ENCODE assay signal across 10 cellular contexts in genomic region chr22:36395922-36396321, GRCh38. TPM values are rescaled to one million over a fixed set of nuclear protein-coding genes. Genes with fewer than 3 reads are reported as not detected.
DNase-seq lines count a peak whose midpoint lies in the region; TF ChIP-seq lines count a peak whose summit lies in the region.
"Had no signal": no experiment of that assay in that cellular context is flagged by ENCODE, and none has a peak within 500 bp of the region (broad histone marks: within the 10 kb centered on the region; RNA-seq: fewer than 3 reads in every experiment).

No MANE protein-coding gene starts in this region.

- H3K9me2 ChIP-seq in PC-9 (ENCODE audit: insufficient read depth): no peaks in the 10 kb centered on the region

- H3K4me1 ChIP-seq in PC-9 (replicated peaks; ENCODE audit: insufficient read depth): peaks cover 78% of the 10 kb centered on the region
- H3K4me1 ChIP-seq in esophagus (ENCODE audit: control insufficient read depth in 2 of 2, insufficient read depth in 2 of 2, low read length in 1 of 2): peaks cover 0 to 12% of the 10 kb centered on the region in 2 donors
- no peaks in the 10 kb centered on the region for H3K4me1 ChIP-seq in prostate gland (replicated peaks)

- TF ChIP-seq CTCF in PC-9 (conservative IDR thresholded peaks at IDR 0.05): no peak
- TF ChIP-seq CTCF in prostate gland (IDR thresholded peaks at IDR 0.05): no peak

- intact Hi-C loops in PC-9 (cut with micrococcal nuclease; ENCODE audit: unreplicated experiment) (loop anchor here (1.0 kb wide), 1 partner anchor 8 kb away; no protein-coding TSS in a partner anchor), prostate gland (cut with DNase I) (no loop called here)

- H3K4me2 ChIP-seq in PC-9: peak overlapping the region; percentile 48

- no peak for TF ChIP-seq POLR2A in prostate gland (IDR thresholded peaks at IDR 0.05)

- CTCF ChIA-PET in PC-9 (lab: Charles Lee): no interaction called here

- no peaks in the 10 kb centered on the region for H4K20me1 ChIP-seq in PC-9 (ENCODE audit: insufficient read depth)

- no peaks in the 10 kb centered on the region for H3K9me3 ChIP-seq in PC-9 (ENCODE audit: insufficient read depth, low read depth)
- H3K9me3 ChIP-seq in esophagus (ENCODE audit: control insufficient read depth in 2 of 2, insufficient read depth in 1 of 2, low read depth in 1 of 2, low read length in 1 of 2): no peaks in the 10 kb centered on the region
- H3K9me3 ChIP-seq in prostate gland: no peaks in the 10 kb centered on the region

- no TSS peak for BruUV-seq in PC-9 (replicated peaks; lab: Mats Ljungman, UMichigan)

- H3K4me3 ChIP-seq in PC-9: peak overlapping the region; percentile 4; the same call in 1 of the 2 replicates
- no peak overlapping the region for H3K4me3 ChIP-seq in esophagus (ENCODE audit: low read depth in 1 of 2, low read length in 2 of 2)
- no peak overlapping the region for H3K4me3 ChIP-seq in prostate gland
- H3K4me3 ChIP-seq: coronary artery had no signal

- H3K79me2 ChIP-seq in PC-9 (ENCODE audit: low read depth): no peaks in the 10 kb centered on the region

- POLR2A ChIA-PET in PC-9 (lab: Charles Lee; ENCODE audit: unreplicated experiment): interaction anchor here (0.6 to 1.2 kb wide), 4 partner anchors 12 to 34 kb away, joined by 5 to 7 read pairs (median 6); no protein-coding TSS in a partner anchor

- peak overlapping the region; percentile 78 for H3K27ac ChIP-seq in PC-9
- H3K27ac ChIP-seq in esophagus (ENCODE audit: low read depth in 2 of 2, low read length in 1 of 2): peak overlapping the region; percentile 47 to 86
- H3K27ac ChIP-seq in prostate gland: peak overlapping the region; percentile 78
- H3K27ac ChIP-seq: coronary artery had no signal

- peaks cover 73% of the 10 kb centered on the region for H3F3A ChIP-seq in PC-9 (ENCODE audit: insufficient read depth, low read depth)

- 42 to 48% methylated on average over 2 of the region's 2 CpGs for WGBS in esophagus, 2 donors
- WGBS in prostate gland: 48% methylated on average over 2 of the region's 2 CpGs

- H3K36me3 ChIP-seq in PC-9 (ENCODE audit: low read depth): no peaks in the 10 kb centered on the region
- H3K36me3 ChIP-seq in esophagus (ENCODE audit: control insufficient read depth in 2 of 2, insufficient read depth in 2 of 2, low read length in 1 of 2): no peaks in the 10 kb centered on the region
- H3K36me3 ChIP-seq in prostate gland: no peaks in the 10 kb centered on the region

- H3K27me3 ChIP-seq in PC-9 (ENCODE audit: insufficient read depth, low read depth) (no peaks in the 10 kb centered on the region), esophagus (ENCODE audit: control insufficient read depth in 1 of 2, insufficient read depth in 2 of 2, low read length in 2 of 2) (no peaks in the 10 kb centered on the region), prostate gland (replicated peaks; ENCODE audit: insufficient read depth) (no peaks in the 10 kb centered on the region)

- peak; percentile 11 for DNase-seq in NCI-H510A treated with DMSO at 0.1 percent for 48 hours (lab: John Stamatoyannopoulos, UW)
- no peak for DNase-seq in NCI-H510A (lab: John Stamatoyannopoulos, UW)
- DNase-seq in PC-9: peak; percentile 56 to 72
- DNase-seq in prostate gland (ENCODE audit: low spot score): no peak
- no peak for DNase-seq in NCI-H2227 (lab: John Stamatoyannopoulos, UW; ENCODE audit: unreplicated experiment)
- no peak for DNase-seq in CD1c-positive myeloid dendritic cell (ENCODE audit: extremely low spot score)
- DNase-seq in cerebellum (ENCODE audit: low spot score): no peak
- DNase-seq: stimulated activated CD4-positive, alpha-beta T cell treated with anti-CD3 and anti-CD28 coated beads, Interleukin-1b, Interleukin-23, amount 100 ng/mL, for 48 hours had no signal

- H2AFZ ChIP-seq in PC-9: no peak overlapping the region

RNA-seq across cellular contexts. Expression of gene MYH9, which starts 8.2 kb away (rescaled TPM):
- total RNA-seq in PC-9 (2021): 758 and 776 TPM in 2 replicates
- polyA plus RNA-seq in esophagus: 100 to 1,000 TPM; 107 to 114 TPM
- 100 to 1,000 TPM; 295 to 329 TPM for total RNA-seq in prostate gland
- total RNA-seq in cerebellum: 38.6 TPM

Comparison
In these comparisons a context has a peak if more than half of its experiments do, and no peak if none do; other contexts are left out.
1. DNase-seq: peak in NCI-H510A treated with DMSO at 0.1 percent for 48 hours (single experiment) and PC-9 (2 of 2); none in NCI-H510A (single experiment), prostate gland (single experiment), NCI-H2227 (single experiment), CD1c-positive myeloid dendritic cell (single experiment) and cerebellum (single experiment).
2. Peak in every context shown above with its lines, with median percentiles within 50 percentile points of each other: H3K27ac ChIP-seq.